In the genomic region with DNA sequence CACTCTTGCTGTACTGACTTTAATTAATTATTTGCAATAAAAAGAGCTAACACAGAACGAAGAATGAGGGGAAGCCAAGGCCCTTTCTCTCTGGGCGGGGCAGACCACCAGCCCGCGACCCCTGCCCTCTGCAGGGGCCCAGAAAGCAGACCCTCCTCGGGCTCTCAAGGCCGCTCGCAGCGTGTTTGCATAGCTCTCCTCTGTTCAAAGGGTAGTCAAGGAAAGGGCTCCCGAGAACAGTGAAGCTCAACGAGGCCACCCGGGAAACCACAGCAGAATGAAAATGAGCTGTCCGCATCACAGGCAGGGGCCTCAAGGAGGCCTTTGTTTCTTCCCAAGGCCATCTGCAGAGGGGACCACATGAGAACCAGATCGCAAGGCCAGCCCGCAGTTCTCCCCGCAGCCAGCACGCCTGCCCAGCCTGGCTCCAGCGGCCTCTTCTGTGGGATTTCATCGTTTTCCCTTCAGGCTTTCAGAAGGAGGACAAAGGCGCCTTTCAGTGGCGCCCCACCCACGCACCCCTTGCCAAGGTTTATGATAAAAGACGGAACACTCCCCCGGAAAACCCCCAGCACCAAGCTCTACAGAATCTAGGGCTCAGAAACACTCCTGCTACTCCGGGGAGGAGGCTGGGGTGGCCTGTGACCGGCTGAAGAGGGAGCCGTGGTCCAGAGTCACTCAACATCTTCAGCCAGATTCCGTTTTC, we compare ENCODE assay signal across 11 cellular contexts. TPM values are rescaled to one million over a fixed set of nuclear protein-coding genes. Genes with fewer than 3 reads are reported as not detected.
DNase-seq lines count a peak whose midpoint lies in the region; ATAC-seq, FAIRE-seq and TF ChIP-seq lines count a peak whose summit lies in the region.
"Had no signal": no experiment of that assay in that cellular context is flagged by ENCODE, and none has a peak within 500 bp of the region (broad histone marks: within the 10 kb centered on the region; RNA-seq: fewer than 3 reads in every experiment).

No MANE protein-coding gene starts in this region.

- DNase-seq in anterior cingulate cortex (lab: John Stamatoyannopoulos, UW): peak; percentile 41 to 99 (median 92)
- peak; percentile 87 to 94 (median 92) for DNase-seq in right cardiac atrium
- DNase-seq in pancreas: peak in 5 of 6 donors; percentile 53 to 70 (median 66)
- no peak for DNase-seq in HuH-7.5 (ENCODE audit: low spot score)
- DNase-seq in DMS 273 treated with DMSO at 0.1 percent for 48 hours (lab: John Stamatoyannopoulos, UW): no peak
- no peak for DNase-seq in COR-L47 (lab: John Stamatoyannopoulos, UW)
- DNase-seq: activated CD4-positive, alpha-beta T cell treated with anti-CD3 and anti-CD28 coated beads, Interleukin-2, amount 10 ng/mL, durations not matched to agents 7 days and 5 days; brain microvascular endothelial cell; GOT3 had no signal

- intact Hi-C loops in right cardiac atrium (cut with DNase I) (no loop called here), pancreas (cut with DNase I) (no loop called here)

- 41% methylated on average over 27 of the region's 27 CpGs for WGBS in right cardiac atrium
- 39 to 47% methylated on average over 27 of the region's 27 CpGs for WGBS in pancreas, 2 donors

- peak overlapping the region; percentile 88; the same call in 1 of the 2 replicates for H3K4me2 ChIP-seq in BLaER1

- H3K27me3 ChIP-seq in BLaER1 (no peaks in the 10 kb centered on the region), right cardiac atrium (ENCODE audit: control insufficient read depth, insufficient read depth) (no peaks in the 10 kb centered on the region), pancreas (no peaks in the 10 kb centered on the region)
- H3K27me3 ChIP-seq: brain microvascular endothelial cell had no signal

- no peak for TF ChIP-seq CTCF in pancreas (IDR thresholded peaks at IDR 0.05)

- H4K20me1 ChIP-seq in BLaER1: no peaks in the 10 kb centered on the region

- no peak for FAIRE-seq in pancreas (lab: Jason Lieb, UNC)

- ATAC-seq in right cardiac atrium: peak; percentile 90 to 91
- ATAC-seq in pancreas: peak; percentile 65 to 80 (median 78)
- no peak for ATAC-seq in HG02610 (IDR thresholded peaks at IDR 0.05; ENCODE audit: unreplicated experiment)

- no peak overlapping the region for H3K4me3 ChIP-seq in BLaER1
- H3K4me3 ChIP-seq in right cardiac atrium (ENCODE audit: low read length): no peak overlapping the region
- H3K4me3 ChIP-seq in pancreas: no peak overlapping the region

- peaks cover 47% of the 10 kb centered on the region for H3K36me3 ChIP-seq in BLaER1
- H3K36me3 ChIP-seq in pancreas: peaks cover 0 to 23% (median 0%) of the 10 kb centered on the region in 3 donors
- H3K36me3 ChIP-seq: brain microvascular endothelial cell had no signal

- no peak overlapping the region for H3K9ac ChIP-seq in BLaER1

- H3K4me1 ChIP-seq in BLaER1 (peaks cover 53% of the 10 kb centered on the region), right cardiac atrium (ENCODE audit: control insufficient read depth, insufficient read depth, low read length) (peaks cover 23% of the 10 kb centered on the region), pancreas (peaks cover 40 to 47% (median 46%) of the 10 kb centered on the region in 3 donors)

- H3K9me3 ChIP-seq in BLaER1 (no peaks in the 10 kb centered on the region), right cardiac atrium (ENCODE audit: control insufficient read depth, low read length) (no peaks in the 10 kb centered on the region), pancreas (no peaks in the 10 kb centered on the region)

- H3K27ac ChIP-seq in BLaER1: peak overlapping the region; percentile 25; the same call in 1 of the 2 replicates
- peak overlapping the region; percentile 68 for H3K27ac ChIP-seq in right cardiac atrium (ENCODE audit: low read length)
- peak overlapping the region; percentile 48 to 80 (median 74) for H3K27ac ChIP-seq in pancreas
- H3K27ac ChIP-seq: brain microvascular endothelial cell had no signal

RNA-seq across cellular contexts. Expression of gene ACSS1, which starts 25.3 kb away (rescaled TPM):
- 10 to 100 TPM; 14.8 to 61.8 (median 40.7) TPM for total RNA-seq in right cardiac atrium
- 29.3 TPM for polyA plus RNA-seq in right cardiac atrium
- 10 to 100 TPM; 30.4 to 47.2 (median 36.0) TPM for total RNA-seq in pancreas
- 10 to 100 TPM; 34.6 to 43.7 TPM for polyA plus RNA-seq in pancreas

RNA-seq across cellular contexts. Expression of gene APMAP, which starts 40.1 kb away (rescaled TPM):
- total RNA-seq in right cardiac atrium (10 to 100 TPM; 32.8 to 35.1 (median 34.8) TPM), pancreas (10 to 100 TPM; 20.8 to 39.2 (median 28.4) TPM)
- polyA plus RNA-seq in right cardiac atrium (28.0 TPM), pancreas (10 to 100 TPM; 22.9 to 47.8 TPM)

RNA-seq across cellular contexts. Expression of gene VSX1, which starts 49.3 kb away (rescaled TPM):
- under 1 TPM in 1 of 4 donors, not detected in 3; 0.44 TPM for total RNA-seq in right cardiac atrium
- polyA plus RNA-seq in right cardiac atrium: 0.27 TPM
- under 1 TPM; 0.13 to 0.31 (median 0.23) TPM for total RNA-seq in pancreas
- polyA plus RNA-seq in pancreas: under 1 TPM; 0.08 to 0.77 TPM
- total RNA-seq: activated CD4-positive, alpha-beta T cell treated with anti-CD3 and anti-CD28 coated beads, Interleukin-2, amount 10 ng/mL, durations not matched to agents 7 days and 5 days had no signal

Comparison
In these comparisons a context has a peak if more than half of its experiments do, and no peak if none do; other contexts are left out.
1. DNase-seq: peak in anterior cingulate cortex (58 of 58), right cardiac atrium (3 of 3) and pancreas (5 of 6); none in HuH-7.5 (single experiment), DMS 273 treated with DMSO at 0.1 percent for 48 hours (single experiment) and COR-L47 (single experiment).
2. Peak in every context shown above with its lines, with median percentiles within 50 percentile points of each other: H3K27ac ChIP-seq.